ENCODE assay signal across 8 cellular contexts in the genomic region with DNA sequence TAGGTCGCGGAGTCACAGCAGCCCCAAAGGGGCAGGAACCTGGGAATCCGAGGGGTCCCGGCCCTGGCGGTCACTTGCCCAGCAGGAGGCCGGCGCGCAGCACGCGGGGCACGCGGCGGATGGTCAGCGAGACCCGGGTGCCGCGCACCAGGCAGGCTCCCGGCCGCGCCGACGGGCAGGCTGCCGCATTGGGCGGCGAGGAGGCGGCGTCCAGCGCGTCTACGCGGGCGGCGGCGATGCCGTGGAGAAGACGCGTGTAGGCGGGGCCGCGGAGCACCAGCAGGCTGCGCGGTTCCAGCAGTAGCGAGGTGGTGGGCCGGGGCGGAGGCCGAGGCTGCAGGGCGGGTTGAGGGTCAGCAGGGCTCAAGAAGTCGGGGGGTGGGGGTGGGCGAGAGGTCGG. TPM values are rescaled to one million over a fixed set of nuclear protein-coding genes. Genes with fewer than 3 reads are reported as not detected.
A peak's percentile ranks its signal among the peaks of the same experiment; 100 is the strongest.
DNase-seq lines count a peak whose midpoint lies in the region; ATAC-seq and TF ChIP-seq lines count a peak whose summit lies in the region.

No MANE protein-coding gene starts in this region.

- H3K27ac ChIP-seq in HUES6 (ENCODE audit: low read depth, low read length) (no peak overlapping the region), SU-DHL-6 (ENCODE audit: low read depth, low read length) (no peak overlapping the region), skin epidermis (peak overlapping the region in 13 of 21 experiments; percentile 5 to 82 (median 50))

- no peak for ATAC-seq in HG03521 (IDR thresholded peaks at IDR 0.05; ENCODE audit: unreplicated experiment)

- H3K79me2 ChIP-seq in SU-DHL-6 (ENCODE audit: insufficient read depth, low read length) = peaks cover 5% of the 10 kb centered on the region; the same call in 1 of the 2 replicates

- H3K27me3 ChIP-seq in BE2C = no peaks in the 10 kb centered on the region
- H3K27me3 ChIP-seq in HUES6 (ENCODE audit: control insufficient read depth, insufficient read depth, low read length) = no peaks in the 10 kb centered on the region
- H3K27me3 ChIP-seq in SU-DHL-6 (ENCODE audit: low read length) = no peaks in the 10 kb centered on the region

- no peaks in the 10 kb centered on the region for H3K9me2 ChIP-seq in SU-DHL-6 (replicated peaks; ENCODE audit: insufficient read depth, low read length)

- in situ Hi-C loops in T47D (cut with HindIII; ENCODE audit: low pct_unique_long_range_greater_than_20kb, low sequenced_read_pairs) = no loop called here

- H3K9me3 ChIP-seq in BE2C (no peaks in the 10 kb centered on the region), HUES6 (ENCODE audit: control insufficient read depth, insufficient read depth, low read depth, low read length) (no peaks in the 10 kb centered on the region), SU-DHL-6 (ENCODE audit: insufficient read depth, low read length) (no peaks in the 10 kb centered on the region), iPS-18c (ENCODE audit: control insufficient read depth, insufficient read depth, low read length) (no peaks in the 10 kb centered on the region)

- DNase-seq in BE2C (peak; percentile 81), T47D (ENCODE audit: low read depth in 1 of 2, low spot score in 1 of 2) (peak; percentile 58 to 72), GF-D8 (lab: John Stamatoyannopoulos, UW) (no peak)

- H3K9ac ChIP-seq in HUES6 (ENCODE audit: low read length) (no peak overlapping the region), SU-DHL-6 (ENCODE audit: low read length) (peak overlapping the region; percentile 51)

- H3F3A ChIP-seq in SU-DHL-6 (ENCODE audit: insufficient read depth) = peaks cover 7% of the 10 kb centered on the region; the same call in 1 of the 2 replicates

- no peaks in the 10 kb centered on the region for H3K36me3 ChIP-seq in BE2C
- no peaks in the 10 kb centered on the region for H3K36me3 ChIP-seq in HUES6 (ENCODE audit: control insufficient read depth, insufficient read depth, low read length)
- no peaks in the 10 kb centered on the region for H3K36me3 ChIP-seq in SU-DHL-6 (ENCODE audit: low read length)

- H2AFZ ChIP-seq in SU-DHL-6 (ENCODE audit: low read depth, low read length, severe bottlenecking) = no peak overlapping the region

- peak overlapping the region; percentile 46 for H3K4me3 ChIP-seq in BE2C (ENCODE audit: low read depth, low read length)
- peak overlapping the region; percentile 53 for H3K4me3 ChIP-seq in HUES6 (ENCODE audit: low read depth, low read length)
- H3K4me3 ChIP-seq in SU-DHL-6 (ENCODE audit: insufficient read depth, low read length, poor library complexity, severe bottlenecking) = peak overlapping the region; percentile 43
- peak overlapping the region; percentile 52; the same call in 1 of the 2 replicates for H3K4me3 ChIP-seq in iPS-18c (ENCODE audit: insufficient read depth, low read depth, low read length)
- peak overlapping the region; percentile 22 to 44 (median 34) for H3K4me3 ChIP-seq in skin epidermis

- H3K4me2 ChIP-seq in SU-DHL-6 (ENCODE audit: low read depth, low read length, poor library complexity, severe bottlenecking) = peak overlapping the region; percentile 41

- no peaks in the 10 kb centered on the region for H4K20me1 ChIP-seq in SU-DHL-6 (ENCODE audit: low read depth, low read length)

- H3K4me1 ChIP-seq in BE2C (no peaks in the 10 kb centered on the region; the same call in none of the 2 replicates), HUES6 (ENCODE audit: control insufficient read depth, insufficient read depth, low read length) (peaks cover 12% of the 10 kb centered on the region)

- TF ChIP-seq CTCF in BE2C (IDR thresholded peaks at IDR 0.05; ENCODE audit: low read depth, low read length) = no peak
- no peak for TF ChIP-seq CTCF in SU-DHL-6 (IDR thresholded peaks at IDR 0.05; ENCODE audit: insufficient read depth, low read length, poor library complexity, severe bottlenecking)

RNA-seq across cellular contexts. Expression of a gene that starts 0.6 kb away (rescaled TPM):
- polyA plus RNA-seq in BE2C (2012; ENCODE audit: insufficient read depth, insufficient read length, low read depth) = 0.31 TPM

RNA-seq across cellular contexts. Expression of a gene that starts 4.8 kb away (rescaled TPM):
- 24.4 TPM for polyA plus RNA-seq in BE2C (2012; ENCODE audit: insufficient read depth, insufficient read length, low read depth)

RNA-seq across cellular contexts. Expression of a gene that starts 14.2 kb away (rescaled TPM):
- 38.6 TPM for polyA plus RNA-seq in BE2C (2012; ENCODE audit: insufficient read depth, insufficient read length, low read depth)

RNA-seq across cellular contexts. Expression of a gene that starts 23.5 kb away (rescaled TPM):
- 27.7 TPM for polyA plus RNA-seq in BE2C (2012; ENCODE audit: insufficient read depth, insufficient read length, low read depth)

RNA-seq across cellular contexts. Expression of a gene that starts 44.9 kb away (rescaled TPM):
- polyA plus RNA-seq in BE2C (2012; ENCODE audit: insufficient read depth, insufficient read length, low read depth) = 14.1 TPM

Comparison
In these comparisons a context has a peak if more than half of its experiments do, and no peak if none do; other contexts are left out.
1. H3K27ac ChIP-seq: peak in skin epidermis (13 of 21); none in HUES6 (single experiment) and SU-DHL-6 (single experiment).
2. Peak in every context shown above with its lines, with median percentiles within 50 percentile points of each other: H3K4me3 ChIP-seq.